Comparison of ENCODE assay signal across 1 cellular context in genomic region chr22:39396156-39396796, GRCh38.
TF ChIP-seq lines count a peak whose summit lies in the region.

No MANE protein-coding gene starts in this region.

TF ChIP-seq in GM23338, 12 proteins besides CTCF, POLR2A, EP300 and RAD21 (continued from another document):
- no peak for TF ChIP-seq REST (IDR thresholded peaks at IDR 0.05; ENCODE audit: unreplicated experiment)
- no peak for TF ChIP-seq EZH2 (IDR thresholded peaks at IDR 0.05; ENCODE audit: low read depth, unreplicated experiment)
- no peak for TF ChIP-seq JUNB (IDR thresholded peaks at IDR 0.05; ENCODE audit: unreplicated experiment)
- no peak for TF ChIP-seq ETS1 (IDR thresholded peaks at IDR 0.05)
- no peak for TF ChIP-seq ZNF331 (CRISPR knock-in tag; IDR thresholded peaks at IDR 0.05; ENCODE audit: low read depth)
- TF ChIP-seq NANOG (IDR thresholded peaks at IDR 0.05; ENCODE audit: borderline replicate concordance) = no peak
- TF ChIP-seq CREB1 (CRISPR knock-in tag; IDR thresholded peaks at IDR 0.05; ENCODE audit: low read depth) = no peak
- TF ChIP-seq ZNF462 (CRISPR knock-in tag; IDR thresholded peaks at IDR 0.05) = no peak
- no peak for TF ChIP-seq STAT1 (IDR thresholded peaks at IDR 0.05; ENCODE audit: unreplicated experiment)
- TF ChIP-seq POLR2AphosphoS5 (IDR thresholded peaks at IDR 0.05; ENCODE audit: low read depth) = no peak
